In the genomic region with DNA sequence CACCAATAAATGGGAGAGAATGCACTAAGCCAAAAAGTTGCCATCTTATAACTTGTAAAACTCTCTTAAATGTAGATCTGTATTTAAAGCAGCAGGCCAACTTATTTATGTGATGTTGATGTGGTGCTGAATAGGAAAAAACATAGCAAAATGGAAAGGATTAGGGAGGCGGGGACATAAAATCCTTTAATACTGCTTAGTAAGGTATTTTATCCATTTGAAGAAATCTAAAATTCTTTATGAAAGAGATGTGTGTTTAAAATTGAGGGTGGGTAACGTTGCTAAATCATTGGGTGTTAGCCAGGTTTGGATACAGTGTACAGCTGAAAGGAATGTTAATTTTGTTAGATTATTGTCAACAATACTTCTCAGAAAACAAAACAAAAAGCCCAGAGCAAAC, we compare ENCODE assay signal across 1 cellular context.
TF ChIP-seq lines count a peak whose summit lies in the region.

No MANE protein-coding gene starts in this region.

TF ChIP-seq in IMR-90, 13 proteins besides CTCF, POLR2A, EP300 and RAD21:
- TF ChIP-seq SMC3 (IDR thresholded peaks at IDR 0.05; ENCODE audit: low read depth, low read length) = no peak
- TF ChIP-seq MAFK (IDR thresholded peaks at IDR 0.05; ENCODE audit: low read depth, low read length) = peak; percentile 75
